Comparison of ENCODE assay signal across 12 cellular contexts in genomic region chr4:118276551-118276950, GRCh38.
DNase-seq lines count a peak whose midpoint lies in the region; TF ChIP-seq lines count a peak whose summit lies in the region.
"Had no signal": no experiment of that assay in that cellular context is flagged by ENCODE, and none has a peak within 500 bp of the region (broad histone marks: within the 10 kb centered on the region; RNA-seq: fewer than 3 reads in every experiment).

No MANE protein-coding gene starts in this region.

- H3K9ac ChIP-seq in liver (ENCODE audit: low read depth in 1 of 2, low read length in 2 of 2): peak overlapping the region in 1 of 2 donors; percentile 37
- no peak overlapping the region for H3K9ac ChIP-seq in mesendoderm (ENCODE audit: low read length)

- 34% methylated on average over 2 of the region's 2 CpGs for WGBS in liver
- no CpG with 5 or more reads among the region's 2 CpGs for WGBS in mesendoderm (ENCODE audit: extremely low coverage, insufficient coverage, low lambda C conversion rate)

- H3K18ac ChIP-seq in mesendoderm (ENCODE audit: low read length): no peak overlapping the region

- H3K4ac ChIP-seq in mesendoderm (ENCODE audit: low read depth, low read length): no peak overlapping the region

- TF ChIP-seq CTCF in VCaP (conservative IDR thresholded peaks at IDR 0.05) (no peak), liver (IDR thresholded peaks at IDR 0.05; ENCODE audit: low read depth, low read length, missing input control) (no peak)

- peaks cover 2 to 41% (median 31%) of the 10 kb centered on the region in 4 donors for H3K4me1 ChIP-seq in liver (ENCODE audit: control insufficient read depth in 4 of 4, insufficient read depth in 4 of 4, low read length in 3 of 4)
- H3K4me1 ChIP-seq in mesendoderm (ENCODE audit: control insufficient read depth, low read depth, low read length): no peaks in the 10 kb centered on the region

- DNase-seq in DMS53 (lab: John Stamatoyannopoulos, UW): peak; percentile 6
- DNase-seq in DMS53 treated with DMSO at 0.1 percent for 48 hours (lab: John Stamatoyannopoulos, UW; ENCODE audit: unreplicated experiment): no peak
- DNase-seq in NOMO-1 (lab: John Stamatoyannopoulos, UW; ENCODE audit: unreplicated experiment in 2 of 2): no peak
- DNase-seq in D341Med (ENCODE audit: low spot score): no peak
- no peak for DNase-seq in COLO668 (lab: John Stamatoyannopoulos, UW; ENCODE audit: unreplicated experiment)
- DNase-seq in mesendoderm: no peak
- DNase-seq: 8988T, C1 segment of cervical spinal cord, NCI-H187 treated with DMSO at 0.1 percent for 48 hours, SHP77 had no signal

- no peak overlapping the region for H2BK5ac ChIP-seq in mesendoderm (ENCODE audit: low read length)

- H3K27me3 ChIP-seq in liver (ENCODE audit: control insufficient read depth in 4 of 4, insufficient read depth in 4 of 4, low read length in 3 of 4): no peaks in the 10 kb centered on the region
- no peaks in the 10 kb centered on the region for H3K27me3 ChIP-seq in mesendoderm (ENCODE audit: insufficient read depth, low read length, poor library complexity)

- no peak overlapping the region for H3K23ac ChIP-seq in mesendoderm (ENCODE audit: low read length)

- peaks cover 11% of the 10 kb centered on the region for H3K79me2 ChIP-seq in mesendoderm (ENCODE audit: control insufficient read depth, insufficient read depth, low read length)

- H4K5ac ChIP-seq in mesendoderm (ENCODE audit: low read length): no peak overlapping the region

- H3K79me1 ChIP-seq in mesendoderm (ENCODE audit: low read length): no peaks in the 10 kb centered on the region

- no peaks in the 10 kb centered on the region for H3K9me3 ChIP-seq in liver (ENCODE audit: control insufficient read depth in 4 of 4, low read length in 3 of 4)

- peak overlapping the region in 2 of 3 donors; percentile 70 to 99 for H3K4me3 ChIP-seq in liver (ENCODE audit: low read depth in 1 of 3, low read length in 3 of 3)
- no peak overlapping the region for H3K4me3 ChIP-seq in mesendoderm (ENCODE audit: low read length)

- H3K4me2 ChIP-seq in mesendoderm (ENCODE audit: low read length): no peak overlapping the region

- no peak overlapping the region for H2BK15ac ChIP-seq in mesendoderm (replicated peaks; ENCODE audit: low read depth)

- TF ChIP-seq RAD21 in liver (IDR thresholded peaks at IDR 0.05): no peak

- H2BK120ac ChIP-seq in mesendoderm (ENCODE audit: low read depth, low read length): no peak overlapping the region

- H3K36me3 ChIP-seq in liver (ENCODE audit: control insufficient read depth in 4 of 4, insufficient read depth in 3 of 4, low read depth in 1 of 4, low read length in 3 of 4) (peaks cover 0 to 2% (median under 1%) of the 10 kb centered on the region in 4 donors), mesendoderm (ENCODE audit: control insufficient read depth, insufficient read depth, low read length) (no peaks in the 10 kb centered on the region)

- no peak overlapping the region for H2AK5ac ChIP-seq in mesendoderm (ENCODE audit: low read length)

- H4K8ac ChIP-seq in mesendoderm (ENCODE audit: low read depth, low read length): no peak overlapping the region

- no peak overlapping the region for H3K56ac ChIP-seq in mesendoderm (ENCODE audit: low read length)

- H3K27ac ChIP-seq in VCaP: peak overlapping the region; percentile 96
- H3K27ac ChIP-seq in liver (ENCODE audit: low read depth in 1 of 2, low read length in 2 of 2): peak overlapping the region; percentile 52 to 62
- no peak overlapping the region for H3K27ac ChIP-seq in mesendoderm (ENCODE audit: low read depth, low read length)

TF ChIP-seq in liver, 16 proteins besides CTCF, POLR2A, EP300 and RAD21:
- TF ChIP-seq JUND (IDR thresholded peaks at IDR 0.05): peak in 1 of 2 donors; percentile 36
- peak; percentile 39 for TF ChIP-seq HNF4G (IDR thresholded peaks at IDR 0.05)
- no peak for TF ChIP-seq NR2F2 (IDR thresholded peaks at IDR 0.05)
- peak; percentile 16 for TF ChIP-seq FOXA2 (IDR thresholded peaks at IDR 0.05)
- TF ChIP-seq HNF4A (conservative IDR thresholded peaks at IDR 0.05): peak; percentile 67 to 77
- no peak for TF ChIP-seq ZBTB33 (IDR thresholded peaks at IDR 0.05)
- TF ChIP-seq TAF1 (conservative IDR thresholded peaks at IDR 0.05): no peak
- TF ChIP-seq YY1 (IDR thresholded peaks at IDR 0.05): peak; percentile 59
- TF ChIP-seq SP1 (IDR thresholded peaks at IDR 0.05): peak; percentile 60
TF ChIP-seq in liver: peak in this region for 6.
